In the genomic region with DNA sequence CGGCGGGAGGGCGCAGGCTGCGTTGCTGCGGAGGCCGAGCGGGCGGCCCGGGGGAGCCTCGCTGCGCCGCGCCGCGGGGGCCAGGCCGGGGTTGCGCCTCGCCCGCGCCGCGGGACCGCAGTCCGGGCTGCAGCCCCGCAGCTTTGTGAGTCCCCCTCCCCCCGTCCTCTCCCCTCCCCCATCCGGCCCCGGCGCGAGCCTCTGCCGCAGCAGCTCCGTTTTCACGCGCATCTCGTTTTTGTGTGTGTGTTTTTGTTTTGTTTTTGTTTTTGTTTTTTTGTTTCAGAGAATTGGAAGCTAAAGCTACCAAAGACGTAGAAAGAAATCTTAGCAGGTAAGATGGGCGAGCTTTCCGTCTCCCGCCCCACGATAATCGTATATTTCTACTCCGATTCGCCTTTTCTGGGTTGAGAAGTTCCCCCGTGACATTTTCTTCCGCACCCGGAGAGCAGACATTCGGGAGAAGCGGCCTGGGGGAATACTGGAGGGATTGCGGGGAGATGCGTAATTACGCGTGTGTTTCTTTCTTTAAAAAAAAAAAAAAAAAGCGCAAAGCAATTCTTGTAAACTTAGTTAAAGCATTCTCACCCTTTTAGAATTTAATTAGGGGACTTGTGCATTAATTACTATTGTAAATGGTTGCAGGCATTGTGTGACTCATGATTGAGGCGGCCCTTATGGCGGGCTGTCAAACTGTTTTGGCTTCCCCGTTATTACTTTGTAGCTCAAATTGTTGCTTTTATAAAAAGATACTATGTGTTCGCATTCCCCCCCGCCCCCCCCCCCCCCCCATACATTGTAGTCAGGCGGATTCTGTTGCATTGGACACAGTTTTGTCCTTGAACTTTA, we compare ENCODE assay signal across 8 cellular contexts. TPM values are rescaled to one million over a fixed set of nuclear protein-coding genes. Genes with fewer than 3 reads are reported as not detected.
DNase-seq lines count a peak whose midpoint lies in the region; ATAC-seq, FAIRE-seq and TF ChIP-seq lines count a peak whose summit lies in the region.

No MANE protein-coding gene starts in this region.

- no peaks in the 10 kb centered on the region for H3K9me3 ChIP-seq in gastroesophageal sphincter
- no peaks in the 10 kb centered on the region for H3K9me3 ChIP-seq in pancreas

- no peak for TF ChIP-seq EP300 in gastroesophageal sphincter (IDR thresholded peaks at IDR 0.05)

- peak overlapping the region; percentile 81 to 98 (median 96) for H3K27ac ChIP-seq in gastroesophageal sphincter
- H3K27ac ChIP-seq in pancreas: peak overlapping the region; percentile 61 to 96 (median 90)

- H3K4me3 ChIP-seq in gastroesophageal sphincter (peak overlapping the region; percentile 75 to 77), pancreas (peak overlapping the region; percentile 67 to 86 (median 78))

- no peaks in the 10 kb centered on the region for H3K27me3 ChIP-seq in gastroesophageal sphincter
- H3K27me3 ChIP-seq in pancreas: no peaks in the 10 kb centered on the region

- WGBS in gastroesophageal sphincter (ENCODE audit: low coverage in 1 of 2), 2 donors: 0 to 2% methylated on average over 31 to 38 of the region's 59 CpGs
- 0 to 1% methylated on average over 28 to 59 of the region's 59 CpGs for WGBS in pancreas, 2 donors

- ATAC-seq in GM19372 (IDR thresholded peaks at IDR 0.05; ENCODE audit: low read depth, unreplicated experiment) (peak; percentile 21), gastroesophageal sphincter (peak; percentile 30), pancreas (peak; percentile 1 to 25 (median 10))

- H3K4me1 ChIP-seq in gastroesophageal sphincter (peaks cover 14 to 51% (median 23%) of the 10 kb centered on the region in 3 donors), pancreas (peaks cover 14 to 26% (median 19%) of the 10 kb centered on the region in 3 donors)

- no peak for TF ChIP-seq CTCF in gastroesophageal sphincter (IDR thresholded peaks at IDR 0.05)
- no peak for TF ChIP-seq CTCF in pancreas (IDR thresholded peaks at IDR 0.05)

- peaks cover 0 to 10% of the 10 kb centered on the region in 2 donors for H3K36me3 ChIP-seq in gastroesophageal sphincter
- no peaks in the 10 kb centered on the region for H3K36me3 ChIP-seq in pancreas

- DNase-seq in AML-193 (lab: John Stamatoyannopoulos, UW) (peak; percentile 5 to 21), NCI-H69 (lab: John Stamatoyannopoulos, UW) (peak; percentile 78), activated gamma-delta T cell treated with Interleukin-2 at 50 U/mL for 16 hours (peak; percentile 37), pancreas (peak; percentile 31 to 76 (median 46)), dedifferentiated amniotic fluid mesenchymal stem cell (ENCODE audit: extremely low spot score) (no peak), SW 1271 (lab: John Stamatoyannopoulos, UW) (no peak)

- intact Hi-C loops in pancreas (cut with DNase I): no loop called here

- FAIRE-seq in pancreas (lab: Jason Lieb, UNC): no peak

- no peak for TF ChIP-seq POLR2A in gastroesophageal sphincter (IDR thresholded peaks at IDR 0.05)

RNA-seq across cellular contexts. Expression of a gene that starts 0.7 kb away (rescaled TPM):
- total RNA-seq in gastroesophageal sphincter: 10 to 100 TPM; 33.4 to 71.1 (median 58.6) TPM
- 10 to 100 TPM; 15.6 to 33.9 (median 21.9) TPM for total RNA-seq in pancreas
- polyA plus RNA-seq in pancreas: 10 to 100 TPM; 22.5 to 27.7 TPM

Comparison
In these comparisons a context has a peak if more than half of its experiments do, and no peak if none do; other contexts are left out.
1. DNase-seq: peak in AML-193 (2 of 2), NCI-H69 (single experiment), activated gamma-delta T cell treated with Interleukin-2 at 50 U/mL for 16 hours (single experiment) and pancreas (6 of 6); none in dedifferentiated amniotic fluid mesenchymal stem cell (single experiment) and SW 1271 (0 of 2).
2. Peak in every context shown above with its lines, with median percentiles within 50 percentile points of each other: ATAC-seq.